In genomic region chr9:37784640-37785483, GRCh38 we compare ENCODE assay signal across 8 cellular contexts. TPM values are rescaled to one million over a fixed set of nuclear protein-coding genes. Genes with fewer than 3 reads are reported as not detected.
DNase-seq lines count a peak whose midpoint lies in the region; ATAC-seq and TF ChIP-seq lines count a peak whose summit lies in the region.

EXOSC3 (minus strand) TSS chr9:37785064; CDS start chr9:37785044, 20 bp downstream.

- H3K4me2 ChIP-seq in OCI-LY3 (ENCODE audit: low read length), result peak within 1 kb of the TSS; percentile 85

- H3K9ac ChIP-seq in HUES64 (ENCODE audit: low read depth, low read length) (peak within 1 kb of the TSS; percentile 95), OCI-LY3 (ENCODE audit: low read length) (peak within 1 kb of the TSS; percentile 85)

- DNase-seq in DMS 273 (lab: John Stamatoyannopoulos, UW; ENCODE audit: unreplicated experiment) (peak; percentile 96), activated T-cell treated with anti-CD3 and anti-CD28 coated beads for 1 hour (ENCODE audit: low read depth) (peak; percentile 75), epithelial cell of prostate (ENCODE audit: low read depth, low spot score) (peak; percentile 56), mucosa of gallbladder (ENCODE audit: low spot score) (peak; percentile 91)
- DNase-seq in stimulated activated CD8-positive, alpha-beta memory T cell treated with anti-CD3 and anti-CD28 coated beads, Interleukin-4, amount 100 ng/mL, for 48 hours, result peak; percentile 93

- H3K27ac ChIP-seq in HUES64 (ENCODE audit: low read depth, low read length) (peak within 1 kb of the TSS; percentile 89; the same call in 1 of the 2 replicates), OCI-LY3 (ENCODE audit: low read length) (peak within 1 kb of the TSS; percentile 53), epithelial cell of prostate (peak within 1 kb of the TSS; percentile 63)

- peaks cover 7% of the 10 kb centered on the region; the same call in 1 of the 2 replicates for H3K27me3 ChIP-seq in HUES64 (ENCODE audit: insufficient read depth, low read length)
- no peaks in the 10 kb centered on the region for H3K27me3 ChIP-seq in OCI-LY3 (ENCODE audit: low read depth, low read length)

- H3K36me3 ChIP-seq in HUES64 (ENCODE audit: insufficient read depth, low read length), result peaks cover 41% of the 10 kb centered on the region
- H3K36me3 ChIP-seq in OCI-LY3 (replicated peaks; ENCODE audit: low read depth, low read length), result peaks cover 36% of the 10 kb centered on the region

- H4K20me1 ChIP-seq in OCI-LY3 (ENCODE audit: insufficient read depth, low read length), result no peaks in the 10 kb centered on the region

- ATAC-seq in GM21423 (IDR thresholded peaks at IDR 0.05; ENCODE audit: unreplicated experiment), result peak; percentile 90

- no peaks in the 10 kb centered on the region for H3K9me3 ChIP-seq in HUES64 (ENCODE audit: insufficient read depth, low read depth, low read length)
- no peaks in the 10 kb centered on the region for H3K9me3 ChIP-seq in OCI-LY3 (ENCODE audit: insufficient read depth, low read length)

- WGBS in HUES64, result under 1% methylated on average over 73 of the region's 73 CpGs

- H3K79me2 ChIP-seq in OCI-LY3 (ENCODE audit: low read length), result peaks cover 53% of the 10 kb centered on the region

- peak within 1 kb of the TSS; percentile 98 for H3K4me3 ChIP-seq in HUES64 (ENCODE audit: low read length)
- H3K4me3 ChIP-seq in OCI-LY3 (ENCODE audit: low read length), result peak within 1 kb of the TSS; percentile 97

- peak within 1 kb of the TSS; percentile 86 for H2AFZ ChIP-seq in OCI-LY3 (ENCODE audit: low read depth, low read length)

- no peak for TF ChIP-seq CTCF in OCI-LY3 (IDR thresholded peaks at IDR 0.05; ENCODE audit: low read depth, low read length)

- H3K4me1 ChIP-seq in HUES64 (ENCODE audit: insufficient read depth, low read length) (peaks cover 5% of the 10 kb centered on the region; the same call in 1 of the 2 replicates), OCI-LY3 (ENCODE audit: low read length) (peaks cover 21% of the 10 kb centered on the region)

RNA-seq across cellular contexts. Expression of gene EXOSC3, which starts in this region (rescaled TPM):
- 53.8 TPM for polyA plus RNA-seq in HUES64 (2013, experiment 1 of 2)
- 41.3 TPM for polyA plus RNA-seq in HUES64 (2013, experiment 2 of 2)
- total RNA-seq in mucosa of gallbladder, result 30.1 TPM

Comparison
In these comparisons a context has a peak if more than half of its experiments do, and no peak if none do; other contexts are left out.
1. Peak in every context shown above with its lines: DNase-seq, ATAC-seq, H3K4me3 ChIP-seq and H3K27ac ChIP-seq.